Comparison of ENCODE assay signal across 8 cellular contexts in genomic region chr17:40191237-40192208, GRCh38. TPM values are rescaled to one million over a fixed set of nuclear protein-coding genes. Genes with fewer than 3 reads are reported as not detected.
DNase-seq lines count a peak whose midpoint lies in the region; ATAC-seq and TF ChIP-seq lines count a peak whose summit lies in the region.

No MANE protein-coding gene starts in this region.

- H3K4me2 ChIP-seq in mesendoderm (ENCODE audit: low read length): peak overlapping the region; percentile 93

- H3K27me3 ChIP-seq in endodermal cell (ENCODE audit: control insufficient read depth, insufficient read depth, low read length, poor library complexity, severe bottlenecking): peaks cover 7% of the 10 kb centered on the region
- H3K27me3 ChIP-seq in mesendoderm (ENCODE audit: insufficient read depth, low read length, poor library complexity): no peaks in the 10 kb centered on the region

- peak overlapping the region; percentile 66 for H3K4me3 Mint-ChIP-seq in endodermal cell

- H3K4me3 ChIP-seq in endodermal cell (ENCODE audit: low read length) (peak overlapping the region; percentile 73), mesendoderm (ENCODE audit: low read length) (peak overlapping the region; percentile 29)

- ATAC-seq in HG02610 (IDR thresholded peaks at IDR 0.05; ENCODE audit: unreplicated experiment) (peak; percentile 78), HG03521 (IDR thresholded peaks at IDR 0.05; ENCODE audit: unreplicated experiment) (no peak)

- H3K4ac ChIP-seq in mesendoderm (ENCODE audit: low read depth, low read length): no peak overlapping the region

- H3K36me3 ChIP-seq in endodermal cell (ENCODE audit: control insufficient read depth, insufficient read depth, low read length): no peaks in the 10 kb centered on the region
- no peaks in the 10 kb centered on the region for H3K36me3 ChIP-seq in mesendoderm (ENCODE audit: control insufficient read depth, insufficient read depth, low read length)

- no peak overlapping the region for H4K8ac ChIP-seq in mesendoderm (ENCODE audit: low read depth, low read length)

- no peaks in the 10 kb centered on the region for H3K79me1 ChIP-seq in mesendoderm (ENCODE audit: low read length)

- H3K9me3 Mint-ChIP-seq in endodermal cell: no peaks in the 10 kb centered on the region

- no peak overlapping the region for H2BK120ac ChIP-seq in mesendoderm (ENCODE audit: low read depth, low read length)

- no peak overlapping the region for H3K27ac ChIP-seq in endodermal cell (ENCODE audit: low read depth, low read length)
- no peak overlapping the region for H3K27ac ChIP-seq in mesendoderm (ENCODE audit: low read depth, low read length)

- H3K56ac ChIP-seq in mesendoderm (ENCODE audit: low read length): peak overlapping the region; percentile 88

- no peaks in the 10 kb centered on the region for H3K79me2 ChIP-seq in mesendoderm (ENCODE audit: control insufficient read depth, insufficient read depth, low read length)

- peaks cover 7% of the 10 kb centered on the region for H3K27me3 Mint-ChIP-seq in endodermal cell (ENCODE audit: insufficient read depth)

- H2BK15ac ChIP-seq in mesendoderm (replicated peaks; ENCODE audit: low read depth): no peak overlapping the region

- H2BK5ac ChIP-seq in mesendoderm (ENCODE audit: low read length): no peak overlapping the region

- H3K36me3 Mint-ChIP-seq in endodermal cell (ENCODE audit: low read depth): peaks cover 11% of the 10 kb centered on the region

- H3K4me1 ChIP-seq in endodermal cell (ENCODE audit: control insufficient read depth, insufficient read depth, low read length) (no peaks in the 10 kb centered on the region), mesendoderm (ENCODE audit: control insufficient read depth, low read depth, low read length) (no peaks in the 10 kb centered on the region)

- H3K27ac Mint-ChIP-seq in endodermal cell: peak overlapping the region; percentile 64

- no peaks in the 10 kb centered on the region for H3K9me3 ChIP-seq in endodermal cell (ENCODE audit: control insufficient read depth, low read length)

- 4 to 6% methylated on average over 46 to 60 of the region's 60 CpGs for WGBS in endodermal cell (ENCODE audit: insufficient coverage in 1 of 2, insufficient read length in 1 of 2), 2 experiments
- no CpG with 5 or more reads among the region's 60 CpGs for WGBS in mesendoderm (ENCODE audit: extremely low coverage, insufficient coverage, low lambda C conversion rate)

- H2AK5ac ChIP-seq in mesendoderm (ENCODE audit: low read length): no peak overlapping the region

- H4K5ac ChIP-seq in mesendoderm (ENCODE audit: low read length): no peak overlapping the region

- H3K23ac ChIP-seq in mesendoderm (ENCODE audit: low read length): no peak overlapping the region

- peak; percentile 76 for TF ChIP-seq CTCF in endodermal cell (conservative IDR thresholded peaks at IDR 0.05)

- H3K18ac ChIP-seq in mesendoderm (ENCODE audit: low read length): no peak overlapping the region

- DNase-seq in GF-D8 (lab: John Stamatoyannopoulos, UW): peak; percentile 12
- DNase-seq in NCI-H460 (ENCODE audit: extremely low read depth, low read depth): peak; percentile 72
- peak; percentile 87 for DNase-seq in activated CD8-positive, alpha-beta memory T cell treated with anti-CD3 and anti-CD28 coated beads for 24 hours
- DNase-seq in endodermal cell: peak; percentile 97
- peak; percentile 85 for DNase-seq in mesendoderm
- peak; percentile 44 for DNase-seq in stimulated activated CD8-positive, alpha-beta memory T cell treated with anti-CD3 and anti-CD28 coated beads, Interleukin-15, amount 100 ng/mL, for 1 hour (ENCODE audit: low read depth)

- H3K4me1 Mint-ChIP-seq in endodermal cell: peaks cover 12% of the 10 kb centered on the region

- H3K9ac ChIP-seq in endodermal cell (ENCODE audit: extremely low read depth, low read length, poor library complexity, severe bottlenecking): peak overlapping the region; percentile 17
- H3K9ac ChIP-seq in mesendoderm (ENCODE audit: low read length): peak overlapping the region; percentile 76

RNA-seq across cellular contexts. Expression of gene RAPGEFL1, which starts 14.3 kb away (rescaled TPM):
- 2.8 and 2.9 TPM in 2 replicates for total RNA-seq in NCI-H460 (2014; rRNA removed; shearing (Covaris generic))
- polyA plus RNA-seq in NCI-H460 (2014; cell fraction: nucleus; rRNA removed): 7.3 and 7.4 TPM in 2 replicates
- total RNA-seq in endodermal cell: 10 to 100 TPM; 15.6 to 20.8 TPM
- polyA plus RNA-seq in endodermal cell (2013, experiment 1 of 2): 19.9 TPM
- 15.5 TPM for polyA plus RNA-seq in endodermal cell (2013, experiment 2 of 2)
- 5.5 TPM for polyA plus RNA-seq in mesendoderm (2013, experiment 1 of 2)
- polyA plus RNA-seq in mesendoderm (2013, experiment 2 of 2): 5.6 TPM

RNA-seq across cellular contexts. Expression of gene WIPF2, which starts 27.6 kb away (rescaled TPM):
- total RNA-seq in NCI-H460 (2014; rRNA removed; shearing (Covaris generic)): 12.7 and 14.2 TPM in 2 replicates
- 5.8 and 6.5 TPM in 2 replicates for polyA plus RNA-seq in NCI-H460 (2014; cell fraction: nucleus; rRNA removed)
- total RNA-seq in endodermal cell: 10 to 100 TPM; 22.5 to 25.3 TPM
- 25.6 TPM for polyA plus RNA-seq in endodermal cell (2013, experiment 1 of 2)
- polyA plus RNA-seq in endodermal cell (2013, experiment 2 of 2): 24.2 TPM
- 16.5 TPM for polyA plus RNA-seq in mesendoderm (2013, experiment 1 of 2)
- polyA plus RNA-seq in mesendoderm (2013, experiment 2 of 2): 17.5 TPM

RNA-seq across cellular contexts. Expression of gene CASC3, which starts 51.2 kb away (rescaled TPM):
- 56.8 and 59.6 TPM in 2 replicates for total RNA-seq in NCI-H460 (2014; rRNA removed; shearing (Covaris generic))
- polyA plus RNA-seq in NCI-H460 (2014; cell fraction: nucleus; rRNA removed): 37.8 and 72.5 TPM in 2 replicates
- 100 to 1,000 TPM; 113 to 116 TPM for total RNA-seq in endodermal cell
- polyA plus RNA-seq in endodermal cell (2013, experiment 1 of 2): 121 TPM
- 108 TPM for polyA plus RNA-seq in endodermal cell (2013, experiment 2 of 2)
- 77.1 TPM for polyA plus RNA-seq in mesendoderm (2013, experiment 1 of 2)
- polyA plus RNA-seq in mesendoderm (2013, experiment 2 of 2): 77.4 TPM

Comparison
In these comparisons a context has a peak if more than half of its experiments do, and no peak if none do; other contexts are left out.
1. DNase-seq: peak in every context shown above with its lines; median percentile 97 in endodermal cell; 87 in activated CD8-positive, alpha-beta memory T cell treated with anti-CD3 and anti-CD28 coated beads for 24 hours; 85 in mesendoderm; 72 in NCI-H460; 44 in stimulated activated CD8-positive, alpha-beta memory T cell treated with anti-CD3 and anti-CD28 coated beads, Interleukin-15, amount 100 ng/mL, for 1 hour; 12 in GF-D8.